8 cellular contexts compared by ENCODE assay signal in the genomic region with DNA sequence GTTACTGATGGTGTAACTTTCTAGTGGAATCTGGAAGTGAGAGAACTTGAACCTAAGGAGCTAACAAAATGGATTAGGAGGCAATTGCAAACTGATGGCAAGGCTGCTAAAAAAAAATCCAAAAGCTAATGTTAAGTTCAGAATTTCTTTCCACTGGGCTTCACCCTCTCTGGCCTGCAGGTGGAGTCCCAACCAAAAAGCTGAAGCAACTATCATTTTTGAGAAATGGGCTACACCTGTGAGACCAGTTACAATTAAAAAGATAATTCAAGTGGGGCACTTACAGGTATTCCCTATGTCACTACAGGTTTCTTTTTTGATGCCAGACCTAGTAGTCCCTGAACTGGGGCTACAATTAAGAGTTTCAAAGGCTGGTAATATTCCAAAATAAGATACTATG.
DNase-seq lines count a peak whose midpoint lies in the region; ATAC-seq and TF ChIP-seq lines count a peak whose summit lies in the region.

No MANE protein-coding gene starts in this region.

- H3K36me3 ChIP-seq in Loucy (ENCODE audit: insufficient read depth, low read length) (peaks cover 6% of the 10 kb centered on the region; the same call in 1 of the 2 replicates), smooth muscle cell (ENCODE audit: low read depth) (no peaks in the 10 kb centered on the region)

- H2AFZ ChIP-seq in Loucy (ENCODE audit: low read length) = no peak overlapping the region
- H2AFZ ChIP-seq in smooth muscle cell (ENCODE audit: low read depth) = no peak overlapping the region

- H3K9me2 ChIP-seq in Loucy (replicated peaks; ENCODE audit: low read depth, low read length) = no peaks in the 10 kb centered on the region

- H3K4me3 ChIP-seq in Loucy (ENCODE audit: low read length, poor library complexity, severe bottlenecking) (no peak overlapping the region), smooth muscle cell (no peak overlapping the region)

- H3K9me3 ChIP-seq in Loucy (ENCODE audit: insufficient read depth, low read depth, low read length) = no peaks in the 10 kb centered on the region
- peaks cover 4% of the 10 kb centered on the region for H3K9me3 ChIP-seq in smooth muscle cell (replicated peaks; ENCODE audit: low read depth)

- DNase-seq in activated CD4-positive, alpha-beta T cell treated with anti-CD3 and anti-CD28 coated beads, Interleukin-2, amount 50 U/mL, for 48 hours = peak; percentile 0 to 3
- no peak for DNase-seq in activated CD4-positive, alpha-beta T cell treated with anti-CD3 and anti-CD28 coated beads, Interleukin-2, amount 50 U/mL, for 1 hour
- DNase-seq in endothelial cell (ENCODE audit: low spot score) (peak; percentile 5), smooth muscle cell (lab: John Stamatoyannopoulos, UW; ENCODE audit: unreplicated experiment) (no peak), NCI-H524 treated with DMSO at 0.1 percent for 48 hours (lab: John Stamatoyannopoulos, UW) (no peak), GDM1 (lab: John Stamatoyannopoulos, UW) (no peak)

- H3F3A ChIP-seq in Loucy (ENCODE audit: low read depth) (no peaks in the 10 kb centered on the region), smooth muscle cell (ENCODE audit: low read depth) (no peaks in the 10 kb centered on the region)

- H3K9me3 Mint-ChIP-seq in endothelial cell (ENCODE audit: unreplicated experiment) = no peaks in the 10 kb centered on the region

- H3K4me3 Mint-ChIP-seq in endothelial cell (ENCODE audit: unreplicated experiment) = no peak overlapping the region

- H3K36me3 Mint-ChIP-seq in endothelial cell (ENCODE audit: low read depth, unreplicated experiment) = no peaks in the 10 kb centered on the region

- no peak overlapping the region for H3K27ac ChIP-seq in smooth muscle cell (ENCODE audit: low read depth)

- ATAC-seq in GM19328 (IDR thresholded peaks at IDR 0.05; ENCODE audit: unreplicated experiment) = no peak

- no peaks in the 10 kb centered on the region for H3K79me2 ChIP-seq in Loucy (ENCODE audit: insufficient read depth, low read length)
- no peaks in the 10 kb centered on the region for H3K79me2 ChIP-seq in smooth muscle cell (ENCODE audit: low read depth)

- H3K4me2 ChIP-seq in Loucy (ENCODE audit: low read depth, low read length, poor library complexity, severe bottlenecking) = no peak overlapping the region
- no peak overlapping the region for H3K4me2 ChIP-seq in smooth muscle cell

- H3K27ac Mint-ChIP-seq in endothelial cell (ENCODE audit: unreplicated experiment) = no peak overlapping the region

- H3K4me1 Mint-ChIP-seq in endothelial cell (ENCODE audit: unreplicated experiment) = no peaks in the 10 kb centered on the region

- H3K27me3 Mint-ChIP-seq in endothelial cell (ENCODE audit: unreplicated experiment) = peaks cover 3% of the 10 kb centered on the region

- H4K20me1 ChIP-seq in Loucy (ENCODE audit: insufficient read depth, low read length, poor library complexity, severe bottlenecking) (no peaks in the 10 kb centered on the region), smooth muscle cell (ENCODE audit: low read depth) (no peaks in the 10 kb centered on the region)

- H3K27me3 ChIP-seq in Loucy (ENCODE audit: insufficient read depth, low read length, poor library complexity, severe bottlenecking) = no peaks in the 10 kb centered on the region
- no peaks in the 10 kb centered on the region for H3K27me3 ChIP-seq in smooth muscle cell (ENCODE audit: low read depth)

- peak overlapping the region; percentile 12 for H3K9ac ChIP-seq in Loucy (ENCODE audit: low read depth, low read length, poor library complexity, severe bottlenecking)
- no peak overlapping the region for H3K9ac ChIP-seq in smooth muscle cell (ENCODE audit: low read depth)

- TF ChIP-seq CTCF in Loucy (conservative IDR thresholded peaks at IDR 0.05; ENCODE audit: low read length) = peak; percentile 62
- no peak for TF ChIP-seq CTCF in endothelial cell (IDR thresholded peaks at IDR 0.05; ENCODE audit: unreplicated experiment)
- TF ChIP-seq CTCF in smooth muscle cell (IDR thresholded peaks at IDR 0.05; ENCODE audit: borderline replicate concordance, insufficient read depth, poor library complexity, severe bottlenecking) = peak; percentile 32

- peaks cover 27% of the 10 kb centered on the region for H3K4me1 ChIP-seq in Loucy (ENCODE audit: insufficient read depth, low read length, poor library complexity, severe bottlenecking)
- no peaks in the 10 kb centered on the region for H3K4me1 ChIP-seq in smooth muscle cell (ENCODE audit: low read depth)

Comparison
In these comparisons a context has a peak if more than half of its experiments do, and no peak if none do; other contexts are left out.
1. DNase-seq: peak in activated CD4-positive, alpha-beta T cell treated with anti-CD3 and anti-CD28 coated beads, Interleukin-2, amount 50 U/mL, for 48 hours (2 of 2) and endothelial cell (single experiment); none in activated CD4-positive, alpha-beta T cell treated with anti-CD3 and anti-CD28 coated beads, Interleukin-2, amount 50 U/mL, for 1 hour (single experiment), smooth muscle cell (single experiment), NCI-H524 treated with DMSO at 0.1 percent for 48 hours (single experiment) and GDM1 (single experiment).